3 cellular contexts compared by ENCODE assay signal in genomic region chr6:30900863-30901417, GRCh38.
TF ChIP-seq lines count a peak whose summit lies in the region.

No MANE protein-coding gene starts in this region.

TF ChIP-seq in SK-N-SH, 30 proteins besides CTCF, POLR2A, EP300 and RAD21 (continues in another document):
- TF ChIP-seq IRF3 (IDR thresholded peaks at IDR 0.05; ENCODE audit: low read depth, low read length): no peak
- TF ChIP-seq ELF1 (IDR thresholded peaks at IDR 0.05): no peak
- no peak for TF ChIP-seq USF2 (IDR thresholded peaks at IDR 0.05; ENCODE audit: borderline replicate concordance, low read depth, low read length)
- TF ChIP-seq GABPA (IDR thresholded peaks at IDR 0.05; ENCODE audit: low read depth): no peak
- no peak for TF ChIP-seq FOXJ3 (CRISPR knock-in tag; IDR thresholded peaks at IDR 0.05)
- TF ChIP-seq RXRA (IDR thresholded peaks at IDR 0.05; ENCODE audit: borderline replicate concordance, low read depth): no peak
- no peak for TF ChIP-seq TCF12 (IDR thresholded peaks at IDR 0.05)
- no peak for TF ChIP-seq USF1 (IDR thresholded peaks at IDR 0.05; ENCODE audit: borderline replicate concordance, low read depth)
- no peak for TF ChIP-seq EZH2phosphoT487 (IDR thresholded peaks at IDR 0.05; ENCODE audit: borderline replicate concordance, low read depth)
- TF ChIP-seq PBX3 (IDR thresholded peaks at IDR 0.05): no peak
- no peak for TF ChIP-seq TEAD4 (IDR thresholded peaks at IDR 0.05; ENCODE audit: borderline replicate concordance, insufficient read depth)
- no peak for TF ChIP-seq YY1 (IDR thresholded peaks at IDR 0.05; ENCODE audit: low read depth)
- TF ChIP-seq CHD2 (IDR thresholded peaks at IDR 0.05; ENCODE audit: low read length, partially characterized antibody): no peak
- no peak for TF ChIP-seq NRF1 (IDR thresholded peaks at IDR 0.05; ENCODE audit: low read depth, low read length)

TF ChIP-seq in SK-N-SH treated with all-trans-retinoic acid at 6 μM for 48 hours, 23 proteins besides CTCF, POLR2A, EP300 and RAD21:
- TF ChIP-seq OSR1 (CRISPR knock-in tag; IDR thresholded peaks at IDR 0.05) (no peak), ZNF8 (CRISPR knock-in tag; IDR thresholded peaks at IDR 0.05) (no peak), ZNF70 (CRISPR knock-in tag; IDR thresholded peaks at IDR 0.05) (no peak), ZNF565 (CRISPR knock-in tag; conservative IDR thresholded peaks at IDR 0.05; ENCODE audit: low read depth) (no peak), BACH2 (CRISPR knock-in tag; IDR thresholded peaks at IDR 0.05; ENCODE audit: borderline replicate concordance) (no peak), TCF4 (CRISPR knock-in tag; IDR thresholded peaks at IDR 0.05; ENCODE audit: borderline replicate concordance) (no peak), ZC3H10 (CRISPR knock-in tag; IDR thresholded peaks at IDR 0.05) (no peak), ESRRG (CRISPR knock-in tag; IDR thresholded peaks at IDR 0.05) (no peak)

TF ChIP-seq in GM12878, 131 proteins besides CTCF, POLR2A, EP300 and RAD21:
- no peak for TF ChIP-seq PML (IDR thresholded peaks at IDR 0.05; ENCODE audit: low read length)
- peak; percentile 14 for TF ChIP-seq E2F8 (IDR thresholded peaks at IDR 0.05; ENCODE audit: low read depth, partially characterized antibody)
- peak; percentile 52 for TF ChIP-seq SKIL (IDR thresholded peaks at IDR 0.05; ENCODE audit: low read depth, poor library complexity, severe bottlenecking)
- TF ChIP-seq CREB1 (IDR thresholded peaks at IDR 0.05; ENCODE audit: low read depth): no peak
- no peak for TF ChIP-seq ZNF592 (IDR thresholded peaks at IDR 0.05)
- no peak for TF ChIP-seq TARDBP (IDR thresholded peaks at IDR 0.05; ENCODE audit: borderline replicate concordance)
- TF ChIP-seq NR2F1 (conservative IDR thresholded peaks at IDR 0.05): no peak
- peak; percentile 94 for TF ChIP-seq MEF2B (IDR thresholded peaks at IDR 0.05; ENCODE audit: partially characterized antibody, poor library complexity, severe bottlenecking)
- peak; percentile 24; the same call in 1 of the 2 replicates for TF ChIP-seq BMI1 (IDR thresholded peaks at IDR 0.05; ENCODE audit: borderline replicate concordance)
- TF ChIP-seq USF2 (IDR thresholded peaks at IDR 0.05; ENCODE audit: borderline replicate concordance, low read depth, low read length): no peak
- TF ChIP-seq HDGF (IDR thresholded peaks at IDR 0.05): no peak
- TF ChIP-seq MTA2 (IDR thresholded peaks at IDR 0.05; ENCODE audit: low read depth): peak; percentile 98
- peak; percentile 38; the same call in 1 of the 2 replicates for TF ChIP-seq BCL11A (IDR thresholded peaks at IDR 0.05; ENCODE audit: low read depth, low read length)
- TF ChIP-seq IKZF2 (IDR thresholded peaks at IDR 0.05): peak; percentile 79
- TF ChIP-seq BHLHE40 (IDR thresholded peaks at IDR 0.05; ENCODE audit: borderline replicate concordance in 1 of 2, low read depth in 2 of 2, low read length in 1 of 2): peak; percentile 13 to 19; a peak in 1 of 4 replicates
- TF ChIP-seq IKZF1 (conservative IDR thresholded peaks at IDR 0.05): peak; percentile 78
- no peak for TF ChIP-seq CHD1 (IDR thresholded peaks at IDR 0.05; ENCODE audit: low read depth, low read length)
- no peak for TF ChIP-seq RCOR1 (conservative IDR thresholded peaks at IDR 0.05; ENCODE audit: low read depth, low read length)
- no peak for TF ChIP-seq SPI1 (IDR thresholded peaks at IDR 0.05; ENCODE audit: borderline replicate concordance, insufficient read depth, low read depth, low read length)
- no peak for TF ChIP-seq ETV6 (conservative IDR thresholded peaks at IDR 0.05 in 1 of 2, IDR thresholded peaks at IDR 0.05 in 1 of 2; ENCODE audit: borderline replicate concordance in 1 of 2, low read depth in 1 of 2)
- TF ChIP-seq RAD51 (IDR thresholded peaks at IDR 0.05): peak; percentile 30; the same call in 1 of the 2 replicates
- TF ChIP-seq RELB (IDR thresholded peaks at IDR 0.05; ENCODE audit: low read depth): peak; percentile 69; the same call in 1 of the 2 replicates
- peak; percentile 27; the same call in 1 of the 2 replicates for TF ChIP-seq RUNX3 (IDR thresholded peaks at IDR 0.05; ENCODE audit: low read length)
- no peak for TF ChIP-seq HSF1 (IDR thresholded peaks at IDR 0.05; ENCODE audit: low read depth, low read length)
- TF ChIP-seq ZSCAN29 (IDR thresholded peaks at IDR 0.05): no peak
- peak; percentile 21; the same call in 1 of the 2 replicates for TF ChIP-seq PKNOX1 (IDR thresholded peaks at IDR 0.05)
- TF ChIP-seq FOS (IDR thresholded peaks at IDR 0.05; ENCODE audit: borderline replicate concordance, extremely low read depth, insufficient read length): no peak
